ENCODE assay signal across 1 cellular context in genomic region chr4:177384856-177385396, GRCh38.
TF ChIP-seq lines count a peak whose summit lies in the region.

No MANE protein-coding gene starts in this region.

TF ChIP-seq in HepG2, 621 proteins besides CTCF, POLR2A, EP300 and RAD21 (continued from another document):
- no peak for TF ChIP-seq ZNF580 (CRISPR knock-in tag; IDR thresholded peaks at IDR 0.05; ENCODE audit: borderline replicate concordance, low read depth)
- TF ChIP-seq ZNF234 (CRISPR knock-in tag; conservative IDR thresholded peaks at IDR 0.05): no peak
- TF ChIP-seq SNAPC2 (CRISPR knock-in tag; IDR thresholded peaks at IDR 0.05): no peak
- TF ChIP-seq FOXM1 (CRISPR knock-in tag; IDR thresholded peaks at IDR 0.05): no peak
- no peak for TF ChIP-seq KDM1A (CRISPR knock-in tag; IDR thresholded peaks at IDR 0.05)
- no peak for TF ChIP-seq KLF9 (CRISPR knock-in tag; IDR thresholded peaks at IDR 0.05; ENCODE audit: low read depth)
- TF ChIP-seq SNRNP70 (IDR thresholded peaks at IDR 0.05; ENCODE audit: low read depth, low read length): no peak
- no peak for TF ChIP-seq BRF2 (CRISPR knock-in tag; IDR thresholded peaks at IDR 0.05)
- TF ChIP-seq NRL (CRISPR knock-in tag; IDR thresholded peaks at IDR 0.05; ENCODE audit: borderline replicate concordance): no peak
- no peak for TF ChIP-seq CBX1 (IDR thresholded peaks at IDR 0.05; ENCODE audit: low read depth)
TF ChIP-seq in HepG2: peak in this region for 0.
